8 cellular contexts compared by ENCODE assay signal in genomic region chr15:50181206-50181982, GRCh38. TPM values are rescaled to one million over a fixed set of nuclear protein-coding genes. Genes with fewer than 3 reads are reported as not detected.
DNase-seq lines count a peak whose midpoint lies in the region; ATAC-seq, FAIRE-seq and TF ChIP-seq lines count a peak whose summit lies in the region.

No MANE protein-coding gene starts in this region.

- no peaks in the 10 kb centered on the region for H3K9me3 Mint-ChIP-seq in IgD-negative memory B cell
- H3K9me3 Mint-ChIP-seq in natural killer cell: no peaks in the 10 kb centered on the region

- H3K4me1 Mint-ChIP-seq in IgD-negative memory B cell: peaks cover 8 to 14% (median 13%) of the 10 kb centered on the region in 3 donors
- peaks cover 14 to 20% of the 10 kb centered on the region in 2 donors for H3K4me1 Mint-ChIP-seq in natural killer cell

- no peak for FAIRE-seq in bronchial epithelial cell (lab: Jason Lieb, UNC)

- peak overlapping the region; percentile 57 for H3K27ac ChIP-seq in C4-2B

- TF ChIP-seq CTCF in C4-2B (conservative IDR thresholded peaks at IDR 0.05) (no peak), bronchial epithelial cell (IDR thresholded peaks at IDR 0.05; ENCODE audit: insufficient read depth, low read length, severe bottlenecking) (no peak), natural killer cell (IDR thresholded peaks at IDR 0.05) (no peak)

- peak overlapping the region; percentile 85 to 93 (median 88) for H3K4me3 Mint-ChIP-seq in IgD-negative memory B cell
- H3K4me3 Mint-ChIP-seq in natural killer cell: peak overlapping the region; percentile 93

- intact Hi-C loops in natural killer cell (cut with micrococcal nuclease): loop anchor here (5.0 kb wide), 1 partner anchor 81 kb away; no protein-coding TSS in a partner anchor

- peak overlapping the region; percentile 56 for H3K4me3 ChIP-seq in bronchial epithelial cell (ENCODE audit: low read depth, low read length)

- H3K36me3 Mint-ChIP-seq in IgD-negative memory B cell (no peaks in the 10 kb centered on the region), natural killer cell (no peaks in the 10 kb centered on the region)

- no peaks in the 10 kb centered on the region for H3K36me3 ChIP-seq in bronchial epithelial cell (ENCODE audit: control insufficient read depth, insufficient read depth, low read length)

- H3K27me3 ChIP-seq in bronchial epithelial cell (ENCODE audit: control insufficient read depth, insufficient read depth, low read length): peaks cover 11% of the 10 kb centered on the region

- ATAC-seq in natural killer cell: no peak
- ATAC-seq in GM18868 (IDR thresholded peaks at IDR 0.05; ENCODE audit: unreplicated experiment): no peak
- ATAC-seq in esophagus mucosa: no peak

- peaks cover 8% of the 10 kb centered on the region for H3K27me3 Mint-ChIP-seq in IgD-negative memory B cell
- peaks cover 17 to 39% of the 10 kb centered on the region in 2 donors for H3K27me3 Mint-ChIP-seq in natural killer cell (ENCODE audit: low read depth in 2 of 2)

- H3K27ac Mint-ChIP-seq in IgD-negative memory B cell (no peak overlapping the region), natural killer cell (no peak overlapping the region)

- DNase-seq in bronchial epithelial cell (ENCODE audit: low read depth) (no peak), natural killer cell (no peak), OCI-M1 (lab: John Stamatoyannopoulos, UW) (no peak), middle frontal gyrus (ENCODE audit: extremely low spot score, low spot score) (no peak)

RNA-seq across cellular contexts. Expression of gene SLC27A2, which starts 0.6 kb away (rescaled TPM):
- 0.83 TPM for polyA plus RNA-seq in IgD-negative memory B cell
- 1.3 and 6.7 TPM in 2 replicates for total RNA-seq in bronchial epithelial cell
- 1 to 10 TPM in 1 of 3 donors, under 1 TPM in 2; 0.47 to 2.7 (median 0.50) TPM for total RNA-seq in natural killer cell
- total RNA-seq in esophagus mucosa: 0.92 TPM
